In the genomic region with DNA sequence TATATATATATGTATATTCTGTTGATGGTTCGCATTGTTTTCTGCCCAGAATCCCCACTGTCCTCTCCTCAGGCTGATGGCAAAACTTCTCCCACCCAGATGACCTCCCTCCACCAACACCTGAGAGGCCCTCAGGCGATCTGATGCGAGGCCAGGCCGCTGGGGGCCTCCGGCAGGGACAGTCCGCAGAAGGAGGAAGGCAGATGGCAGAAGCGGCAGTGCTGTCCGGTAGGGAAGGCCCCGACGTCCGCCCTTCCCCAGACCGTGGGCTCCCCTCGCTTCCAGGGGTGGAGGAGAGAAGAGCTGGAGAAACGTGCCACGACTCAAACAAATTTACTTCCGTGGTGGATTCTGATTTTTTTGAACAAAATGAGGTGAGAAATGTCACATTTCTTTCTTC, we compare ENCODE assay signal across 24 cellular contexts.
"Had no signal": no experiment of that assay in that cellular context is flagged by ENCODE, and none has a peak within 500 bp of the region (broad histone marks: within the 10 kb centered on the region; RNA-seq: fewer than 3 reads in every experiment).

No MANE protein-coding gene starts in this region.

- ATAC-seq: body of pancreas had no signal

- H3K4me1 ChIP-seq: uterus had no signal

- H3K9me3 ChIP-seq: adrenal gland, right lobe of liver had no signal

- H3K27ac ChIP-seq: body of pancreas, dorsolateral prefrontal cortex, right lobe of liver, uterus had no signal

- H3K27me3 ChIP-seq: adrenal gland, body of pancreas, dorsolateral prefrontal cortex, right lobe of liver, tibial nerve, uterus had no signal

- H3K4me3 ChIP-seq: adrenal gland, body of pancreas, right lobe of liver, tibial nerve, uterus had no signal

- DNase-seq: activated CD4-positive, alpha-beta memory T cell treated with anti-CD3 and anti-CD28 coated beads, Interleukin-2, amount 10 ng/mL, durations not matched to agents 7 days and 5 days; activated CD4-positive, alpha-beta T cell treated with anti-CD3 and anti-CD28 coated beads, Interleukin-2, amount 10 ng/mL, durations not matched to agents 7 days and 5 days; activated CD4-positive, CD25-positive, alpha-beta regulatory T cell treated with anti-CD3 and anti-CD28 coated beads, Interleukin-2, amount 50 U/mL, for 72 hours; activated effector memory CD4-positive, alpha-beta T cell treated with Interleukin-2 at 50 U/mL for 16 hours; activated naive CD4-positive, alpha-beta T cell treated with anti-CD3 and anti-CD28 coated beads for 36 hours; activated naive CD8-positive, alpha-beta T cell treated with anti-CD3 and anti-CD28 coated beads for 36 hours; body of pancreas; cerebellar nuclear complex; dorsolateral prefrontal cortex; effector memory CD8-positive, alpha-beta T cell; head of caudate nucleus; hippocampal formation; kidney; left colon; mammary epithelial cell; naive B cell; nucleus accumbens; right lobe of liver; stimulated activated CD4-positive, alpha-beta T cell treated with anti-CD3 and anti-CD28 coated beads, Interleukin-2, amount 100 ng/mL, for 48 hours; stimulated activated naive CD4-positive, alpha-beta T cell treated with Interleukin-2 at 50 U/mL for 16 hours; T-helper 2 cell; uterus had no signal

- H3K36me3 ChIP-seq: adrenal gland, right lobe of liver, tibial nerve, uterus had no signal
